In the genomic region with DNA sequence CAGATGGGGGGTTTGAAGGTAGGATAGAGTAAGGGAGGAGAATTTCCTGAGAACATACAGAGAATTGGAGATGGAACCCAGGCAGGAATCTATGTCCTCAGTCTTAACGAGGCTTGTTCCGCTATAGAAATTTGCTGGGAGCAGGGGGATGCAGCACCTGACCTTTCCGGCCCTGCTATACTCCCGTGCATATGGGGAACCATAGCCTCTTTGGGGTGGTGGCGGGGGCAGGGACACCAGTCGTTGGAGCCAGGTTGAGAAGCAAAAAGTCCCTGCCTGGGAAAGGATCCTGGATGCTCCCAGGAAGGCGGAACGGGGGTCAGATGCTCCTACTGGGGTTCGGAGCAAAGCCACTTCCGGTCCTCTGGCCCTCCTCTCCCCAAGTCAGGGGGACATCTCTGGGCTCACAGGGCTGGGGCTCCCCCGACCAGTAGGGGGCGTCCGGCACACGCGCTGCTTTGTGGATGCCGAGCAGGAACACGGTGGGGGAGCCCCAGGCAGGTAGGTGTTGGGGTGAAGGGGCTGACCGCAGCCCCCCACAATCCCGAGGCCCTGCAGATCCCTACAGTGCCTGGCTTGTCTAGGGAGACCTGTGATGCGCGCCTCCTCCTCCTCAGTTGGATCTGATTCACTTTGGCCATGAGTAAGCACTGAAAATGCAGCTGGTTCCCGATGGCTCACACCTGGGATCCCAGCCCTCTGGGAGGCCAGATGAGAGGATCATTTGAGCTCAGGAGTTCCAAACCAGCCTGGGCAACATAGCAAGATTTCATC, we compare ENCODE assay signal across 1 cellular context.
TF ChIP-seq lines count a peak whose summit lies in the region.

No MANE protein-coding gene starts in this region.

TF ChIP-seq in HepG2, 621 proteins besides CTCF, POLR2A, EP300 and RAD21 (continued from another document and continues in another):
- TF ChIP-seq TEAD3 (CRISPR knock-in tag; optimal IDR thresholded peaks at IDR 0.05; ENCODE audit: borderline replicate concordance) (peak; percentile 66), ZNF550 (CRISPR knock-in tag; IDR thresholded peaks at IDR 0.05; ENCODE audit: borderline replicate concordance) (no peak), E2F5 (CRISPR knock-in tag; conservative IDR thresholded peaks at IDR 0.05) (no peak), U2AF2 (IDR thresholded peaks at IDR 0.05; ENCODE audit: low read depth, low read length) (no peak), HES4 (CRISPR knock-in tag; IDR thresholded peaks at IDR 0.05; ENCODE audit: borderline replicate concordance) (no peak), IRF1 (CRISPR knock-in tag; IDR thresholded peaks at IDR 0.05; ENCODE audit: low read depth) (no peak), ZNF367 (CRISPR knock-in tag; IDR thresholded peaks at IDR 0.05; ENCODE audit: borderline replicate concordance) (no peak), ZNF619 (CRISPR knock-in tag; IDR thresholded peaks at IDR 0.05) (0 out of 2 replicates have a peak, but pooled peaks have one; percentile 48), HMG20B (CRISPR knock-in tag; conservative IDR thresholded peaks at IDR 0.05) (no peak), ZNF235 (CRISPR knock-in tag; IDR thresholded peaks at IDR 0.05; ENCODE audit: borderline replicate concordance) (no peak), ZNF3 (CRISPR knock-in tag; IDR thresholded peaks at IDR 0.05) (no peak)
- TF ChIP-seq, protein P1, sequence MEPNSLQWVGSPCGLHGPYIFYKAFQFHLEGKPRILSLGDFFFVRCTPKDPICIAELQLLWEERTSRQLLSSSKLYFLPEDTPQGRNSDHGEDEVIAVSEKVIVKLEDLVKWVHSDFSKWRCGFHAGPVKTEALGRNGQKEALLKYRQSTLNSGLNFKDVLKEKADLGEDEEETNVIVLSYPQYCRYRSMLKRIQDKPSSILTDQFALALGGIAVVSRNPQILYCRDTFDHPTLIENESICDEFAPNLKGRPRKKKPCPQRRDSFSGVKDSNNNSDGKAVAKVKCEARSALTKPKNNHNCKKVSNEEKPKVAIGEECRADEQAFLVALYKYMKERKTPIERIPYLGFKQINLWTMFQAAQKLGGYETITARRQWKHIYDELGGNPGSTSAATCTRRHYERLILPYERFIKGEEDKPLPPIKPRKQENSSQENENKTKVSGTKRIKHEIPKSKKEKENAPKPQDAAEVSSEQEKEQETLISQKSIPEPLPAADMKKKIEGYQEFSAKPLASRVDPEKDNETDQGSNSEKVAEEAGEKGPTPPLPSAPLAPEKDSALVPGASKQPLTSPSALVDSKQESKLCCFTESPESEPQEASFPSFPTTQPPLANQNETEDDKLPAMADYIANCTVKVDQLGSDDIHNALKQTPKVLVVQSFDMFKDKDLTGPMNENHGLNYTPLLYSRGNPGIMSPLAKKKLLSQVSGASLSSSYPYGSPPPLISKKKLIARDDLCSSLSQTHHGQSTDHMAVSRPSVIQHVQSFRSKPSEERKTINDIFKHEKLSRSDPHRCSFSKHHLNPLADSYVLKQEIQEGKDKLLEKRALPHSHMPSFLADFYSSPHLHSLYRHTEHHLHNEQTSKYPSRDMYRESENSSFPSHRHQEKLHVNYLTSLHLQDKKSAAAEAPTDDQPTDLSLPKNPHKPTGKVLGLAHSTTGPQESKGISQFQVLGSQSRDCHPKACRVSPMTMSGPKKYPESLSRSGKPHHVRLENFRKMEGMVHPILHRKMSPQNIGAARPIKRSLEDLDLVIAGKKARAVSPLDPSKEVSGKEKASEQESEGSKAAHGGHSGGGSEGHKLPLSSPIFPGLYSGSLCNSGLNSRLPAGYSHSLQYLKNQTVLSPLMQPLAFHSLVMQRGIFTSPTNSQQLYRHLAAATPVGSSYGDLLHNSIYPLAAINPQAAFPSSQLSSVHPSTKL (CRISPR knock-in tag; IDR thresholded peaks at IDR 0.05) = no peak
- TF ChIP-seq, protein P2, sequence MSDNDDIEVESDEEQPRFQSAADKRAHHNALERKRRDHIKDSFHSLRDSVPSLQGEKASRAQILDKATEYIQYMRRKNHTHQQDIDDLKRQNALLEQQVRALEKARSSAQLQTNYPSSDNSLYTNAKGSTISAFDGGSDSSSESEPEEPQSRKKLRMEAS (IDR thresholded peaks at IDR 0.05) = peak; percentile 48; the same call in 1 of the 2 replicates
- TF ChIP-seq, protein P3, sequence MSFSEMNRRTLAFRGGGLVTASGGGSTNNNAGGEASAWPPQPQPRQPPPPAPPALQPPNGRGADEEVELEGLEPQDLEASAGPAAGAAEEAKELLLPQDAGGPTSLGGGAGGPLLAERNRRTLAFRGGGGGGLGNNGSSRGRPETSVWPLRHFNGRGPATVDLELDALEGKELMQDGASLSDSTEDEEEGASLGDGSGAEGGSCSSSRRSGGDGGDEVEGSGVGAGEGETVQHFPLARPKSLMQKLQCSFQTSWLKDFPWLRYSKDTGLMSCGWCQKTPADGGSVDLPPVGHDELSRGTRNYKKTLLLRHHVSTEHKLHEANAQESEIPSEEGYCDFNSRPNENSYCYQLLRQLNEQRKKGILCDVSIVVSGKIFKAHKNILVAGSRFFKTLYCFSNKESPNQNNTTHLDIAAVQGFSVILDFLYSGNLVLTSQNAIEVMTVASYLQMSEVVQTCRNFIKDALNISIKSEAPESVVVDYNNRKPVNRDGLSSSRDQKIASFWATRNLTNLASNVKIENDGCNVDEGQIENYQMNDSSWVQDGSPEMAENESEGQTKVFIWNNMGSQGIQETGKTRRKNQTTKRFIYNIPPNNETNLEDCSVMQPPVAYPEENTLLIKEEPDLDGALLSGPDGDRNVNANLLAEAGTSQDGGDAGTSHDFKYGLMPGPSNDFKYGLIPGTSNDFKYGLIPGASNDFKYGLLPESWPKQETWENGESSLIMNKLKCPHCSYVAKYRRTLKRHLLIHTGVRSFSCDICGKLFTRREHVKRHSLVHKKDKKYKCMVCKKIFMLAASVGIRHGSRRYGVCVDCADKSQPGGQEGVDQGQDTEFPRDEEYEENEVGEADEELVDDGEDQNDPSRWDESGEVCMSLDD (CRISPR knock-in tag; IDR thresholded peaks at IDR 0.05; ENCODE audit: borderline replicate concordance) = peak; percentile 92; the same call in 1 of the 2 replicates
- TF ChIP-seq, protein P4, sequence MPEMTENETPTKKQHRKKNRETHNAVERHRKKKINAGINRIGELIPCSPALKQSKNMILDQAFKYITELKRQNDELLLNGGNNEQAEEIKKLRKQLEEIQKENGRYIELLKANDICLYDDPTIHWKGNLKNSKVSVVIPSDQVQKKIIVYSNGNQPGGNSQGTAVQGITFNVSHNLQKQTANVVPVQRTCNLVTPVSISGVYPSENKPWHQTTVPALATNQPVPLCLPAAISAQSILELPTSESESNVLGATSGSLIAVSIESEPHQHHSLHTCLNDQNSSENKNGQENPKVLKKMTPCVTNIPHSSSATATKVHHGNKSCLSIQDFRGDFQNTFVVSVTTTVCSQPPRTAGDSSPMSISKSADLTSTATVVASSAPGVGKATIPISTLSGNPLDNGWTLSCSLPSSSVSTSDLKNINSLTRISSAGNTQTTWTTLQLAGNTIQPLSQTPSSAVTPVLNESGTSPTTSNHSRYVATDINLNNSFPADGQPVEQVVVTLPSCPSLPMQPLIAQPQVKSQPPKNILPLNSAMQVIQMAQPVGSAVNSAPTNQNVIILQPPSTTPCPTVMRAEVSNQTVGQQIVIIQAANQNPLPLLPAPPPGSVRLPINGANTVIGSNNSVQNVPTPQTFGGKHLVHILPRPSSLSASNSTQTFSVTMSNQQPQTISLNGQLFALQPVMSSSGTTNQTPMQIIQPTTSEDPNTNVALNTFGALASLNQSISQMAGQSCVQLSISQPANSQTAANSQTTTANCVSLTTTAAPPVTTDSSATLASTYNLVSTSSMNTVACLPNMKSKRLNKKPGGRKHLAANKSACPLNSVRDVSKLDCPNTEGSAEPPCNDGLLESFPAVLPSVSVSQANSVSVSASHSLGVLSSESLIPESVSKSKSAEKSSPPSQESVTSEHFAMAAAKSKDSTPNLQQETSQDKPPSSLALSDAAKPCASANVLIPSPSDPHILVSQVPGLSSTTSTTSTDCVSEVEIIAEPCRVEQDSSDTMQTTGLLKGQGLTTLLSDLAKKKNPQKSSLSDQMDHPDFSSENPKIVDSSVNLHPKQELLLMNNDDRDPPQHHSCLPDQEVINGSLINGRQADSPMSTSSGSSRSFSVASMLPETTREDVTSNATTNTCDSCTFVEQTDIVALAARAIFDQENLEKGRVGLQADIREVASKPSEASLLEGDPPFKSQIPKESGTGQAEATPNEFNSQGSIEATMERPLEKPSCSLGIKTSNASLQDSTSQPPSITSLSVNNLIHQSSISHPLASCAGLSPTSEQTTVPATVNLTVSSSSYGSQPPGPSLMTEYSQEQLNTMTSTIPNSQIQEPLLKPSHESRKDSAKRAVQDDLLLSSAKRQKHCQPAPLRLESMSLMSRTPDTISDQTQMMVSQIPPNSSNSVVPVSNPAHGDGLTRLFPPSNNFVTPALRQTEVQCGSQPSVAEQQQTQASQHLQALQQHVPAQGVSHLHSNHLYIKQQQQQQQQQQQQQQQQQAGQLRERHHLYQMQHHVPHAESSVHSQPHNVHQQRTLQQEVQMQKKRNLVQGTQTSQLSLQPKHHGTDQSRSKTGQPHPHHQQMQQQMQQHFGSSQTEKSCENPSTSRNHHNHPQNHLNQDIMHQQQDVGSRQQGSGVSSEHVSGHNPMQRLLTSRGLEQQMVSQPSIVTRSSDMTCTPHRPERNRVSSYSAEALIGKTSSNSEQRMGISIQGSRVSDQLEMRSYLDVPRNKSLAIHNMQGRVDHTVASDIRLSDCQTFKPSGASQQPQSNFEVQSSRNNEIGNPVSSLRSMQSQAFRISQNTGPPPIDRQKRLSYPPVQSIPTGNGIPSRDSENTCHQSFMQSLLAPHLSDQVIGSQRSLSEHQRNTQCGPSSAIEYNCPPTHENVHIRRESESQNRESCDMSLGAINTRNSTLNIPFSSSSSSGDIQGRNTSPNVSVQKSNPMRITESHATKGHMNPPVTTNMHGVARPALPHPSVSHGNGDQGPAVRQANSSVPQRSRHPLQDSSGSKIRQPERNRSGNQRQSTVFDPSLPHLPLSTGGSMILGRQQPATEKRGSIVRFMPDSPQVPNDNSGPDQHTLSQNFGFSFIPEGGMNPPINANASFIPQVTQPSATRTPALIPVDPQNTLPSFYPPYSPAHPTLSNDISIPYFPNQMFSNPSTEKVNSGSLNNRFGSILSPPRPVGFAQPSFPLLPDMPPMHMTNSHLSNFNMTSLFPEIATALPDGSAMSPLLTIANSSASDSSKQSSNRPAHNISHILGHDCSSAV (CRISPR knock-in tag; IDR thresholded peaks at IDR 0.05; ENCODE audit: borderline replicate concordance) = no peak
- TF ChIP-seq, protein P5, sequence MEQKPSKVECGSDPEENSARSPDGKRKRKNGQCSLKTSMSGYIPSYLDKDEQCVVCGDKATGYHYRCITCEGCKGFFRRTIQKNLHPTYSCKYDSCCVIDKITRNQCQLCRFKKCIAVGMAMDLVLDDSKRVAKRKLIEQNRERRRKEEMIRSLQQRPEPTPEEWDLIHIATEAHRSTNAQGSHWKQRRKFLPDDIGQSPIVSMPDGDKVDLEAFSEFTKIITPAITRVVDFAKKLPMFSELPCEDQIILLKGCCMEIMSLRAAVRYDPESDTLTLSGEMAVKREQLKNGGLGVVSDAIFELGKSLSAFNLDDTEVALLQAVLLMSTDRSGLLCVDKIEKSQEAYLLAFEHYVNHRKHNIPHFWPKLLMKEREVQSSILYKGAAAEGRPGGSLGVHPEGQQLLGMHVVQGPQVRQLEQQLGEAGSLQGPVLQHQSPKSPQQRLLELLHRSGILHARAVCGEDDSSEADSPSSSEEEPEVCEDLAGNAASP (CRISPR knock-in tag; IDR thresholded peaks at IDR 0.05; ENCODE audit: borderline replicate concordance) = no peak
